In the genomic region with DNA sequence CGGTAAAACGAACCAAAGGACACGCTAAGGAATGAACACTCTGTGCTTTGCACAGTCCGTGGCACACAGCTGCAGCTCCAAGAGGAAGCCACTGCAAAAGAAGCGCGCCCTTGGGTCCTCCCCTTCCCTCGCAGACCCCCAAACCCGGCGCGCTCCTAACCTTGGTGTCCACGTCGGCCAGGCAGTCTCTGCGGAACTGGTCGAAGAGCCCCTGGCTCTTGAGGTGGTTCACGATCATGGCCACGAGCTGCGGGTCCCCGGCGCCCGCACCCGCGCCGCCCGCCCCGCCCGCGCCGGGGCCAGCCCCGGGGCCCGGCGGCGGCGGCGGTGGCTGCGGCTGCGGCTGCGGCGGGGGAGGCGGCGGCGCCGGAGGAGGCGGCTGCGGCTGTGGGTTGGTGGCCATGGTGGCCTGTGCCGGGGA, we compare ENCODE assay signal across 8 cellular contexts.
A peak's percentile ranks its signal among the peaks of the same experiment; 100 is the strongest.
DNase-seq lines count a peak whose midpoint lies in the region; ATAC-seq lines count a peak whose summit lies in the region.

No MANE protein-coding gene starts in this region.

- no peaks in the 10 kb centered on the region for H3K9me3 ChIP-seq in iPS DF 6.9 (ENCODE audit: control insufficient read depth, insufficient read depth, low read length)

- peak; percentile 51 for ATAC-seq in GM21526 (IDR thresholded peaks at IDR 0.05; ENCODE audit: low FRiP score, unreplicated experiment)
- no peak for ATAC-seq in HG02571 (IDR thresholded peaks at IDR 0.05; ENCODE audit: unreplicated experiment)

- WGBS in iPS DF 6.9 (ENCODE audit: insufficient coverage, insufficient read length), result no CpG with 5 or more reads among the region's 45 CpGs

- H3K36me3 ChIP-seq in iPS DF 6.9 (ENCODE audit: control insufficient read depth, insufficient read depth, low read length), result no peaks in the 10 kb centered on the region

- H3K4me1 ChIP-seq in iPS DF 6.9 (ENCODE audit: control insufficient read depth, insufficient read depth, low read length), result no peaks in the 10 kb centered on the region; the same call in 1 of the 2 replicates

- no peak overlapping the region for H3K27ac ChIP-seq in iPS DF 6.9 (ENCODE audit: low read length)

- no peaks in the 10 kb centered on the region for H3K27me3 ChIP-seq in iPS DF 6.9 (ENCODE audit: control insufficient read depth, insufficient read depth, low read length)

- peak overlapping the region; percentile 90 for H3K4me3 ChIP-seq in iPS DF 6.9 (ENCODE audit: low read length)

- in situ Hi-C loops in KBM-7 (cut with MboI; ENCODE audit: low pct_unique_long_range_greater_than_20kb, low sequenced_read_pairs), result no loop called here

- peak; percentile 32 for DNase-seq in ELF-1 (ENCODE audit: low read depth, low spot score)
- peak; percentile 49 for DNase-seq in KBM-7
- peak; percentile 4 for DNase-seq in activated gamma-delta T cell treated with anti-CD3 and anti-CD28 coated beads, Interleukin-2, amount 50 U/mL, for 16 hours (ENCODE audit: low read depth)
- no peak for DNase-seq in iPS DF 6.9 (ENCODE audit: low read depth, low spot score)
- peak; percentile 38 for DNase-seq in stimulated activated CD4-positive, alpha-beta T cell treated with anti-CD3 and anti-CD28 coated beads, Interleukin-1b, Interleukin-23, amount 100 ng/mL, for 48 hours
- DNase-seq in DMS153 treated with DMSO at 0.1 percent for 48 hours (lab: John Stamatoyannopoulos, UW; ENCODE audit: unreplicated experiment), result no peak

Comparison
In these comparisons a context has a peak if more than half of its experiments do, and no peak if none do; other contexts are left out.
1. DNase-seq: peak in ELF-1 (single experiment), KBM-7 (single experiment), activated gamma-delta T cell treated with anti-CD3 and anti-CD28 coated beads, Interleukin-2, amount 50 U/mL, for 16 hours (single experiment) and stimulated activated CD4-positive, alpha-beta T cell treated with anti-CD3 and anti-CD28 coated beads, Interleukin-1b, Interleukin-23, amount 100 ng/mL, for 48 hours (single experiment); none in iPS DF 6.9 (single experiment) and DMS153 treated with DMSO at 0.1 percent for 48 hours (single experiment).